Comparison of ENCODE assay signal across 9 cellular contexts in genomic region chr7:124171068-124171467, GRCh38.
DNase-seq lines count a peak whose midpoint lies in the region; ATAC-seq, FAIRE-seq and TF ChIP-seq lines count a peak whose summit lies in the region.
"Had no signal": no experiment of that assay in that cellular context is flagged by ENCODE, and none has a peak within 500 bp of the region (broad histone marks: within the 10 kb centered on the region; RNA-seq: fewer than 3 reads in every experiment).

No MANE protein-coding gene starts in this region.

- no peak overlapping the region for H4K8ac ChIP-seq in mesendoderm (ENCODE audit: low read depth, low read length)

- H3K4me2 ChIP-seq in DOHH2 (ENCODE audit: low read length) (no peak overlapping the region), Loucy (ENCODE audit: low read depth, low read length, poor library complexity, severe bottlenecking) (no peak overlapping the region), GM12878 (ENCODE audit: control insufficient read depth, insufficient read depth) (no peak overlapping the region), mesendoderm (ENCODE audit: low read length) (no peak overlapping the region)

- in situ Hi-C loops in GM12878 (cut with MboI), result no loop called here

- POLR2A ChIA-PET in GM12878 (lab: Charles Lee), result no interaction called here

- H3K4ac ChIP-seq in mesendoderm (ENCODE audit: low read depth, low read length), result no peak overlapping the region

- H3K79me2 ChIP-seq in DOHH2 (ENCODE audit: control insufficient read depth, low read length) (no peaks in the 10 kb centered on the region), Loucy (ENCODE audit: insufficient read depth, low read length) (no peaks in the 10 kb centered on the region), GM12878 (ENCODE audit: control insufficient read depth, insufficient read depth, low read length) (no peaks in the 10 kb centered on the region), mesendoderm (ENCODE audit: control insufficient read depth, insufficient read depth, low read length) (no peaks in the 10 kb centered on the region)

- no peak overlapping the region for H2BK120ac ChIP-seq in mesendoderm (ENCODE audit: low read depth, low read length)

- H3K4me1 ChIP-seq in DOHH2 (ENCODE audit: control insufficient read depth, low read length) (no peaks in the 10 kb centered on the region), Loucy (ENCODE audit: insufficient read depth, low read length, poor library complexity, severe bottlenecking) (no peaks in the 10 kb centered on the region), GM12878 (ENCODE audit: control insufficient read depth, insufficient read depth, low read length) (no peaks in the 10 kb centered on the region), mesendoderm (ENCODE audit: control insufficient read depth, low read depth, low read length) (no peaks in the 10 kb centered on the region)

- no peak overlapping the region for H2BK15ac ChIP-seq in mesendoderm (replicated peaks; ENCODE audit: low read depth)

- no peak overlapping the region for H2AK5ac ChIP-seq in mesendoderm (ENCODE audit: low read length)

- no peak overlapping the region for H2BK5ac ChIP-seq in mesendoderm (ENCODE audit: low read length)

- TF ChIP-seq CTCF in DOHH2 (IDR thresholded peaks at IDR 0.05; ENCODE audit: low read depth, low read length, poor library complexity, severe bottlenecking), result peak; percentile 35
- peak; percentile 51 for TF ChIP-seq CTCF in Loucy (conservative IDR thresholded peaks at IDR 0.05; ENCODE audit: low read length)
- TF ChIP-seq CTCF in GM12878 (IDR thresholded peaks at IDR 0.05 in 2 of 3, conservative IDR thresholded peaks at IDR 0.05 in 1 of 3; ENCODE audit: control insufficient read depth in 2 of 3, extremely low read depth in 1 of 3, insufficient read depth in 1 of 3, low read depth in 3 of 3, low read length in 3 of 3), result peak; percentile 4 to 42 (median 35); a peak in 4 of 6 replicates

- H3K4me3 ChIP-seq in DOHH2 (ENCODE audit: low read length) (no peak overlapping the region), Loucy (ENCODE audit: low read length, poor library complexity, severe bottlenecking) (no peak overlapping the region), GM12878 (no peak overlapping the region), mesendoderm (ENCODE audit: low read length) (no peak overlapping the region)

- H3K9ac ChIP-seq in Loucy (ENCODE audit: low read depth, low read length, poor library complexity, severe bottlenecking), result no peak overlapping the region
- H3K9ac ChIP-seq in GM12878 (ENCODE audit: control insufficient read depth, insufficient read depth, low read length), result no peak overlapping the region
- H3K9ac ChIP-seq in mesendoderm (ENCODE audit: low read length), result no peak overlapping the region

- H3K27me3 ChIP-seq in DOHH2 (ENCODE audit: control insufficient read depth, low read length) (no peaks in the 10 kb centered on the region), Loucy (ENCODE audit: insufficient read depth, low read length, poor library complexity, severe bottlenecking) (no peaks in the 10 kb centered on the region), GM12878 (replicated peaks in 1 of 2; ENCODE audit: control insufficient read depth in 2 of 2, insufficient read depth in 2 of 2, low read length in 1 of 2) (no peaks in the 10 kb centered on the region), mesendoderm (ENCODE audit: insufficient read depth, low read length, poor library complexity) (no peaks in the 10 kb centered on the region)

- no peak overlapping the region for H3K23ac ChIP-seq in mesendoderm (ENCODE audit: low read length)

- RAD21 ChIA-PET in GM12878 (lab: Charles Lee; ENCODE audit: unreplicated experiment), result interaction anchor here (0.7 to 1.6 kb wide), 4 partner anchors 43 to 613 kb away, joined by 3 to 5 read pairs (median 3); no protein-coding TSS in a partner anchor

- H3K56ac ChIP-seq in mesendoderm (ENCODE audit: low read length), result no peak overlapping the region

- no peaks in the 10 kb centered on the region for H3K79me1 ChIP-seq in mesendoderm (ENCODE audit: low read length)

- 0% methylated on average over 1 of the region's 1 CpG for WGBS in GM12878 (ENCODE audit: insufficient coverage, insufficient replicate concordance, low lambda C conversion rate, missing lambda C conversion rate)
- no CpG with 5 or more reads among the region's 1 CpG for WGBS in mesendoderm (ENCODE audit: extremely low coverage, insufficient coverage, low lambda C conversion rate)

- H3K36me3 ChIP-seq in DOHH2 (ENCODE audit: control insufficient read depth, low read length) (no peaks in the 10 kb centered on the region), Loucy (ENCODE audit: insufficient read depth, low read length) (no peaks in the 10 kb centered on the region), GM12878 (ENCODE audit: control insufficient read depth in 2 of 2, insufficient read depth in 2 of 2, low read length in 1 of 2) (no peaks in the 10 kb centered on the region), mesendoderm (ENCODE audit: control insufficient read depth, insufficient read depth, low read length) (no peaks in the 10 kb centered on the region)

- DNase-seq in GM12878 (ENCODE audit: low read depth, low spot score), result no peak
- peak; percentile 43 for DNase-seq in mesendoderm
- no peak for DNase-seq in activated CD8-positive, alpha-beta memory T cell treated with anti-CD3 and anti-CD28 coated beads for 24 hours
- DNase-seq: activated naive CD8-positive, alpha-beta T cell treated with anti-CD3 and anti-CD28 coated beads, Interleukin-2, amount 50 U/mL, for 24 hours had no signal

- H4K20me1 ChIP-seq in DOHH2 (ENCODE audit: control insufficient read depth, insufficient read depth, low read depth, low read length) (no peaks in the 10 kb centered on the region), Loucy (ENCODE audit: insufficient read depth, low read length, poor library complexity, severe bottlenecking) (no peaks in the 10 kb centered on the region), GM12878 (ENCODE audit: control insufficient read depth, insufficient read depth) (no peaks in the 10 kb centered on the region)

- SMC1A ChIA-PET in GM12878 (lab: Charles Lee; ENCODE audit: uncharacterized antibody, unreplicated experiment), result interaction anchor here (0.7 to 1.6 kb wide), 6 partner anchors 8 to 675 kb away, joined by 3 to 8 read pairs (median 5); no protein-coding TSS in a partner anchor

- H3K9me2 ChIP-seq in DOHH2 (replicated peaks; ENCODE audit: control insufficient read depth, low read length) (no peaks in the 10 kb centered on the region), Loucy (replicated peaks; ENCODE audit: low read depth, low read length) (no peaks in the 10 kb centered on the region)

- H3F3A ChIP-seq in DOHH2 (ENCODE audit: control insufficient read depth, insufficient read depth), result no peaks in the 10 kb centered on the region
- no peaks in the 10 kb centered on the region for H3F3A ChIP-seq in Loucy (ENCODE audit: low read depth)

- H3K9me3 ChIP-seq in DOHH2 (ENCODE audit: control insufficient read depth, insufficient read depth, low read length), result no peaks in the 10 kb centered on the region
- no peaks in the 10 kb centered on the region for H3K9me3 ChIP-seq in Loucy (ENCODE audit: insufficient read depth, low read depth, low read length)
- H3K9me3 ChIP-seq in GM12878 (replicated peaks; ENCODE audit: control insufficient read depth, insufficient read depth, low read length), result no peaks in the 10 kb centered on the region

- no TSS peak for BruUV-seq in GM12878 (replicated peaks; lab: Mats Ljungman, UMichigan)

- TF ChIP-seq POLR2A in GM12878 (IDR thresholded peaks at IDR 0.05; ENCODE audit: low read depth, low read length), result no peak

- peak; percentile 75 for TF ChIP-seq RAD21 in GM12878 (IDR thresholded peaks at IDR 0.05; ENCODE audit: insufficient read depth, low read depth, low read length)

- ATAC-seq in GM12878, result peak; percentile 55; the same call in 1 of the 3 replicates
- ATAC-seq in GM18870 (IDR thresholded peaks at IDR 0.05; ENCODE audit: unreplicated experiment), result no peak
- no peak for ATAC-seq in HG03045 (IDR thresholded peaks at IDR 0.05; ENCODE audit: unreplicated experiment)
- no peak for ATAC-seq in HG02884 (IDR thresholded peaks at IDR 0.05; ENCODE audit: unreplicated experiment)
- ATAC-seq: activated naive CD8-positive, alpha-beta T cell treated with anti-CD3 and anti-CD28 coated beads, Interleukin-2, amount 50 U/mL, for 24 hours had no signal

- CTCF ChIA-PET in GM12878 (lab: Yijun Ruan, JAX), result interaction anchor here (1.0 to 3.2 kb wide), 7 partner anchors 12 to 826 kb away, joined by 3 to 18 read pairs (median 4); no protein-coding TSS in a partner anchor

- TF ChIP-seq EP300 in GM12878 (IDR thresholded peaks at IDR 0.05; ENCODE audit: borderline replicate concordance in 1 of 2, control insufficient read depth in 1 of 2, low read depth in 2 of 2, low read length in 2 of 2), result no peak

- H3K27ac ChIP-seq in DOHH2 (ENCODE audit: low read depth, low read length), result no peak overlapping the region
- no peak overlapping the region for H3K27ac ChIP-seq in GM12878 (ENCODE audit: control insufficient read depth, insufficient read depth)
- H3K27ac ChIP-seq in mesendoderm (ENCODE audit: low read depth, low read length), result no peak overlapping the region

- H4K5ac ChIP-seq in mesendoderm (ENCODE audit: low read length), result no peak overlapping the region

- no peak for FAIRE-seq in GM12878 (lab: Jason Lieb, UNC)

- H2AFZ ChIP-seq in Loucy (ENCODE audit: low read length), result no peak overlapping the region
- no peak overlapping the region for H2AFZ ChIP-seq in GM12878 (ENCODE audit: control insufficient read depth, low read depth, low read length)

- H3K18ac ChIP-seq in mesendoderm (ENCODE audit: low read length), result no peak overlapping the region

- intact Hi-C loops in GM12878 (cut with micrococcal nuclease; ENCODE audit: unreplicated experiment), result loop anchor here (1.0 to 5.0 kb wide), 2 partner anchors 106 to 614 kb away; no protein-coding TSS in a partner anchor

TF ChIP-seq in GM12878, 131 proteins besides CTCF, POLR2A, EP300 and RAD21:
- no peak for TF ChIP-seq CHD1 (IDR thresholded peaks at IDR 0.05; ENCODE audit: low read depth, low read length)
- peak; percentile 57; the same call in 1 of the 2 replicates for TF ChIP-seq SMC3 (IDR thresholded peaks at IDR 0.05; ENCODE audit: borderline replicate concordance, low read length)
